ENCODE assay signal across 24 cellular contexts in the genomic region with DNA sequence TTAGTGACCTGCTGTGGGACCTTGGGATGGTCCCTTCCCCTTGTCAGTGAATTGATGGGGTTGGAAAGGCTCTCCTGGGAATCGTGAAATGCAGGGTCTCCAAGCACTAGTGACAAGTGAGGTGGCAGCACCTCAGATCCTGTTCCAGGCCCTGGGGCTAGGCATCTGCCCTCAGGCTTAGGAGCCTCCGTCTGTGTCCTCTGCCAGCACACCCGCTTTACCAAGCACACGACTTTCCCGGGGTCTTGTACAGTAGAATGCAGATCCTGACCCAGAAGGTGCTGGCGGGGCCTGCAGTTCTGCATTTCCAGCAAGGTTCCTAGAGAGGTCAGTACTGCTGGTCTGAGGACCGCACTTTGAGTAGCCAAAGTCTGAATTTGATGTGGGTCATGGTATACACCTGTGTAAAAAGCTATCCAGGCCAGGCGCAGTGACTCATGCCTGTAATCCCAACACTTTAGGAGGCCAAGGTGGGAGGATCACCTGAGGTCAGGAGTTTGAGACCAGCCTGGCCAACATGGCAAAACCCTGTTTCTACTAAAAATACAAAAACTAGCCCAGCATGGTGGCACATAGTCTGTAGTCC. TPM values are rescaled to one million over a fixed set of nuclear protein-coding genes. Genes with fewer than 3 reads are reported as not detected.
"Had no signal": no experiment of that assay in that cellular context is flagged by ENCODE, and none has a peak within 500 bp of the region (broad histone marks: within the 10 kb centered on the region; RNA-seq: fewer than 3 reads in every experiment).

No MANE protein-coding gene starts in this region.

- H3K27me3 ChIP-seq: ovary had no signal

- DNase-seq: activated CD4-positive, alpha-beta T cell treated with anti-CD3 and anti-CD28 coated beads, Interleukin-2, amount 10 ng/mL, durations not matched to agents 7 days and 5 days; activated CD4-positive, CD25-positive, alpha-beta regulatory T cell; activated CD8-positive, alpha-beta memory T cell treated with anti-CD3 and anti-CD28 coated beads, Interleukin-2, amount 10 ng/mL, durations not matched to agents 7 days and 5 days; activated gamma-delta T cell; activated naive CD8-positive, alpha-beta T cell treated with anti-CD3 and anti-CD28 coated beads, Interleukin-2, amount 10 ng/mL, durations not matched to agents 7 days and 5 days; activated T-cell treated with anti-CD3 and anti-CD28 coated beads, Interleukin-2, amount 50 U/mL, for 24 hours; aorta; dorsolateral prefrontal cortex; mammary epithelial cell; ovary; stimulated activated CD4-positive, alpha-beta T cell treated with anti-CD3 and anti-CD28 coated beads, Interleukin-4, amount 100 ng/mL, for 1 hour; stimulated activated CD8-positive, alpha-beta memory T cell treated with anti-CD3 and anti-CD28 coated beads, Interleukin-4, amount 100 ng/mL, for 48 hours; T-helper 2 cell had no signal

- H3K27ac Mint-ChIP-seq: activated CD8-positive, alpha-beta memory T cell treated with anti-CD3 and anti-CD28 coated beads, Interleukin-2, amount 10 ng/mL, durations not matched to agents 7 days and 5 days; activated naive CD8-positive, alpha-beta T cell treated with anti-CD3 and anti-CD28 coated beads, Interleukin-2, amount 10 ng/mL, durations not matched to agents 7 days and 5 days; stimulated activated naive CD8-positive, alpha-beta T cell treated with anti-CD3 and anti-CD28 coated beads, Interleukin-15, Interleukin-2, amounts not matched to agents 100 ng/mL and 50 ng/mL, for 24 hours had no signal

- H3K4me3 Mint-ChIP-seq: activated CD8-positive, alpha-beta memory T cell treated with anti-CD3 and anti-CD28 coated beads, Interleukin-2, amount 10 ng/mL, durations not matched to agents 7 days and 5 days; activated T-cell treated with anti-CD3 and anti-CD28 coated beads, Interleukin-2, amount 50 U/mL, for 24 hours; stimulated activated naive CD8-positive, alpha-beta T cell treated with anti-CD3 and anti-CD28 coated beads, Interleukin-15, Interleukin-2, amounts not matched to agents 100 ng/mL and 50 ng/mL, for 24 hours had no signal

- H3K36me3 ChIP-seq: ovary had no signal

- H3K4me3 ChIP-seq: dorsolateral prefrontal cortex, ovary had no signal

- H3K9me3 ChIP-seq: ovary had no signal

- FAIRE-seq: bronchial epithelial cell, endometrium, islet of Langerhans, TTC549 had no signal

- H3K9me3 Mint-ChIP-seq: activated CD4-positive, alpha-beta T cell treated with anti-CD3 and anti-CD28 coated beads, Interleukin-2, amount 10 ng/mL, durations not matched to agents 7 days and 5 days; activated naive CD8-positive, alpha-beta T cell treated with anti-CD3 and anti-CD28 coated beads, Interleukin-2, amount 10 ng/mL, durations not matched to agents 7 days and 5 days; activated T-cell treated with anti-CD3 and anti-CD28 coated beads, Interleukin-2, amount 50 U/mL, for 24 hours; stimulated activated naive CD8-positive, alpha-beta T cell treated with anti-CD3 and anti-CD28 coated beads, Interleukin-15, Interleukin-2, amounts not matched to agents 100 ng/mL and 50 ng/mL, for 24 hours had no signal

- H3K27ac ChIP-seq: dorsolateral prefrontal cortex, ovary had no signal

- H3K27me3 Mint-ChIP-seq: activated CD4-positive, alpha-beta T cell treated with anti-CD3 and anti-CD28 coated beads, Interleukin-2, amount 10 ng/mL, durations not matched to agents 7 days and 5 days; activated CD8-positive, alpha-beta memory T cell treated with anti-CD3 and anti-CD28 coated beads, Interleukin-2, amount 10 ng/mL, durations not matched to agents 7 days and 5 days; activated naive CD8-positive, alpha-beta T cell treated with anti-CD3 and anti-CD28 coated beads, Interleukin-2, amount 10 ng/mL, durations not matched to agents 7 days and 5 days; activated T-cell treated with anti-CD3 and anti-CD28 coated beads, Interleukin-2, amount 50 U/mL, for 24 hours; stimulated activated naive CD8-positive, alpha-beta T cell treated with anti-CD3 and anti-CD28 coated beads, Interleukin-15, Interleukin-2, amounts not matched to agents 100 ng/mL and 50 ng/mL, for 24 hours had no signal

- H3K36me3 Mint-ChIP-seq: activated CD8-positive, alpha-beta memory T cell treated with anti-CD3 and anti-CD28 coated beads, Interleukin-2, amount 10 ng/mL, durations not matched to agents 7 days and 5 days had no signal

- ATAC-seq: activated CD8-positive, alpha-beta memory T cell treated with anti-CD3 and anti-CD28 coated beads, Interleukin-2, amount 10 ng/mL, durations not matched to agents 7 days and 5 days; esophagus mucosa had no signal

RNA-seq across cellular contexts. Expression of a gene that starts 33.3 kb away (rescaled TPM):
- total RNA-seq: activated CD4-positive, alpha-beta T cell treated with anti-CD3 and anti-CD28 coated beads, Interleukin-2, amount 10 ng/mL, durations not matched to agents 7 days and 5 days; activated CD8-positive, alpha-beta memory T cell treated with anti-CD3 and anti-CD28 coated beads, Interleukin-2, amount 10 ng/mL, durations not matched to agents 7 days and 5 days; activated naive CD8-positive, alpha-beta T cell treated with anti-CD3 and anti-CD28 coated beads, Interleukin-2, amount 10 ng/mL, durations not matched to agents 7 days and 5 days; aorta; bronchial epithelial cell; chondrocyte; dorsolateral prefrontal cortex; esophagus mucosa; fibroblast of villous mesenchyme; mammary epithelial cell; ovary; temporal lobe; ureter had no signal
- polyA plus RNA-seq: aorta, mammary epithelial cell, neural cell, ovary had no signal

RNA-seq across cellular contexts. Expression of a gene that starts 38.1 kb away (rescaled TPM):
- total RNA-seq: activated CD4-positive, alpha-beta T cell treated with anti-CD3 and anti-CD28 coated beads, Interleukin-2, amount 10 ng/mL, durations not matched to agents 7 days and 5 days; activated CD8-positive, alpha-beta memory T cell treated with anti-CD3 and anti-CD28 coated beads, Interleukin-2, amount 10 ng/mL, durations not matched to agents 7 days and 5 days; activated naive CD8-positive, alpha-beta T cell treated with anti-CD3 and anti-CD28 coated beads, Interleukin-2, amount 10 ng/mL, durations not matched to agents 7 days and 5 days; aorta; bronchial epithelial cell; chondrocyte; dorsolateral prefrontal cortex; esophagus mucosa; fibroblast of villous mesenchyme; mammary epithelial cell; ovary; temporal lobe; ureter had no signal
- polyA plus RNA-seq: aorta, mammary epithelial cell, neural cell, ovary had no signal

RNA-seq across cellular contexts. Expression of a gene that starts 41.0 kb away (rescaled TPM):
- total RNA-seq: activated CD4-positive, alpha-beta T cell treated with anti-CD3 and anti-CD28 coated beads, Interleukin-2, amount 10 ng/mL, durations not matched to agents 7 days and 5 days; activated CD8-positive, alpha-beta memory T cell treated with anti-CD3 and anti-CD28 coated beads, Interleukin-2, amount 10 ng/mL, durations not matched to agents 7 days and 5 days; activated naive CD8-positive, alpha-beta T cell treated with anti-CD3 and anti-CD28 coated beads, Interleukin-2, amount 10 ng/mL, durations not matched to agents 7 days and 5 days; aorta; bronchial epithelial cell; chondrocyte; dorsolateral prefrontal cortex; esophagus mucosa; fibroblast of villous mesenchyme; mammary epithelial cell; ovary; temporal lobe; ureter had no signal
- polyA plus RNA-seq: aorta, mammary epithelial cell, neural cell, ovary had no signal

RNA-seq across cellular contexts. Expression of a gene that starts 45.3 kb away (rescaled TPM):
- total RNA-seq: activated CD4-positive, alpha-beta T cell treated with anti-CD3 and anti-CD28 coated beads, Interleukin-2, amount 10 ng/mL, durations not matched to agents 7 days and 5 days; activated CD8-positive, alpha-beta memory T cell treated with anti-CD3 and anti-CD28 coated beads, Interleukin-2, amount 10 ng/mL, durations not matched to agents 7 days and 5 days; activated naive CD8-positive, alpha-beta T cell treated with anti-CD3 and anti-CD28 coated beads, Interleukin-2, amount 10 ng/mL, durations not matched to agents 7 days and 5 days; aorta; bronchial epithelial cell; chondrocyte; dorsolateral prefrontal cortex; esophagus mucosa; fibroblast of villous mesenchyme; mammary epithelial cell; ovary; temporal lobe; ureter had no signal
- polyA plus RNA-seq: aorta, mammary epithelial cell, neural cell, ovary had no signal
